ENCODE assay signal across 1 cellular context in the genomic region with DNA sequence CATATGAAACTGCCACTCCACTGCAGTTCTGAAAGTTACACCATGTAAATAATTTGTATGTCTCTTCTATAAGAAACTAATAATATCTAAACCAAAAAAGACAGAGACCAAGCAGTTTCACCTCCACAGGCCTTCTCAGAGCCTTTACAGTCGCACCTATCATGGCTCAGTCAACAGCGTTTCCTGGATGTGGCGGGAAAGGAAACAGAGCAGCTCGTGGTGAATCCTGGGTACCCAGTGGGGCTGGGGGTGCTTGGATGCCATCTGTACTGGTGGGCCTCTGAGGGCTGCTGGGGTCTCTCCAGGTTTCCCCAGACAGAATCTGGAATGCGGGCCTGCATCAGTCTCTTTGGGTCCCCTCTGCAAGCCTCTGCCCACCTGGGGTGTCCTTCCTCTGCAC.
TF ChIP-seq lines count a peak whose summit lies in the region.

No MANE protein-coding gene starts in this region.

TF ChIP-seq in K562, 482 proteins besides CTCF, POLR2A, EP300 and RAD21 (continued from another document):
- no peak for TF ChIP-seq JUN (IDR thresholded peaks at IDR 0.05; ENCODE audit: borderline replicate concordance, low read depth, low read length)
- TF ChIP-seq JUN (CRISPR knock-in tag; IDR thresholded peaks at IDR 0.05; ENCODE audit: borderline replicate concordance): no peak
